ENCODE assay signal across 24 cellular contexts in the genomic region with DNA sequence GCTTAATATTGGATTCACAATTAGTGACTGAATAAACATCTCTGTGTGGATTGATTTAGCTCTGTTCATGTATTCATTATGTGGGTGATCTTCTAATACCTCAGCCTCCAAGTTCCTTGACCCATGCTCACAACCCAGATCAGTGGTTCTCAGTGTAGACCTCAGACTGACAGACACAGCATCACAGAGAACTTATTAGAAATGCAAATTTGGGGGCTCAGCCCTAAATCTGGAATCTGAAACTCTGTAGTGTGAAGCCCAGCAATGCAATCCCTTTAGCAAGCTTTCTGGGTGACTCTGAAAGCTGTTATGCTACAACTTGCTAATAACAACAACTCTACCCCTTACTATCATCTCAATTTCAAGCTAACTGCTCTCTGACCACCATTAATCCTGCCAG.
DNase-seq lines count a peak whose midpoint lies in the region; ATAC-seq lines count a peak whose summit lies in the region.
"Had no signal": no experiment of that assay in that cellular context is flagged by ENCODE, and none has a peak within 500 bp of the region (broad histone marks: within the 10 kb centered on the region; RNA-seq: fewer than 3 reads in every experiment).

No MANE protein-coding gene starts in this region.

- DNase-seq in nucleus accumbens (lab: John Stamatoyannopoulos, UW) (no peak), DMS53 (lab: John Stamatoyannopoulos, UW) (no peak), NOMO-1 (lab: John Stamatoyannopoulos, UW; ENCODE audit: unreplicated experiment in 2 of 2) (no peak)
- no peak for DNase-seq in naive thymus-derived CD8-positive, alpha-beta T cell
- DNase-seq: activated CD4-positive, CD25-positive, alpha-beta regulatory T cell treated with anti-CD3 and anti-CD28 coated beads, Interleukin-2, amount 50 U/mL, for 72 hours; activated gamma-delta T cell treated with Interleukin-2 at 50 U/mL for 16 hours; aorta; CD4-positive, alpha-beta memory T cell; cerebellar nuclear complex; DMS79 treated with DMSO at 0.1 percent for 48 hours; endodermal cell; H9; mucosa of descending colon; NCI-H1694 treated with DMSO at 0.1 percent for 48 hours; NCI-H510A; occipital lobe; SHP77 treated with DMSO at 0.1 percent for 48 hours; sigmoid colon; stimulated activated CD4-positive, alpha-beta T cell treated with anti-CD3 and anti-CD28 coated beads, Interleukin-1b, Interleukin-23, amount 100 ng/mL, for 48 hours had no signal

- no peaks in the 10 kb centered on the region for H3K36me3 Mint-ChIP-seq in naive thymus-derived CD8-positive, alpha-beta T cell
- H3K36me3 Mint-ChIP-seq: CD4-positive, alpha-beta memory T cell had no signal

- no peaks in the 10 kb centered on the region for H3K9me3 Mint-ChIP-seq in naive thymus-derived CD8-positive, alpha-beta T cell
- H3K9me3 Mint-ChIP-seq: CD4-positive, alpha-beta memory T cell; endodermal cell; H9 had no signal

- H3K4me1 Mint-ChIP-seq in naive thymus-derived CD8-positive, alpha-beta T cell: no peaks in the 10 kb centered on the region
- H3K4me1 Mint-ChIP-seq: CD4-positive, alpha-beta memory T cell had no signal

- ATAC-seq in GM18520 (IDR thresholded peaks at IDR 0.05; ENCODE audit: unreplicated experiment) (peak; percentile 89), GM21360 (IDR thresholded peaks at IDR 0.05; ENCODE audit: unreplicated experiment) (peak; percentile 61), HG02678 (IDR thresholded peaks at IDR 0.05; ENCODE audit: unreplicated experiment) (peak; percentile 76), HG03442 (IDR thresholded peaks at IDR 0.05; ENCODE audit: unreplicated experiment) (peak; percentile 69)
- ATAC-seq in naive thymus-derived CD8-positive, alpha-beta T cell: no peak
- ATAC-seq: HepG2, mucosa of descending colon had no signal

- H3K27me3 Mint-ChIP-seq in naive thymus-derived CD8-positive, alpha-beta T cell: peaks cover 0 to 4% (median 0%) of the 10 kb centered on the region in 5 donors

- POLR2A ChIA-PET in naive thymus-derived CD8-positive, alpha-beta T cell (lab: Charles Lee): no interaction called here

- H3K4me3 Mint-ChIP-seq in naive thymus-derived CD8-positive, alpha-beta T cell: no peak overlapping the region
- H3K4me3 Mint-ChIP-seq: CD4-positive, alpha-beta memory T cell; endodermal cell; H9 had no signal

- H3K27ac Mint-ChIP-seq in naive thymus-derived CD8-positive, alpha-beta T cell: no peak overlapping the region
- H3K27ac Mint-ChIP-seq: CD4-positive, alpha-beta memory T cell; endodermal cell; H9 had no signal

Comparison
In these comparisons a context has a peak if more than half of its experiments do, and no peak if none do; other contexts are left out.
1. ATAC-seq: peak in GM18520 (single experiment), GM21360 (single experiment), HG02678 (single experiment) and HG03442 (single experiment); none in naive thymus-derived CD8-positive, alpha-beta T cell (0 of 2).